ENCODE assay signal across 8 cellular contexts in the genomic region with DNA sequence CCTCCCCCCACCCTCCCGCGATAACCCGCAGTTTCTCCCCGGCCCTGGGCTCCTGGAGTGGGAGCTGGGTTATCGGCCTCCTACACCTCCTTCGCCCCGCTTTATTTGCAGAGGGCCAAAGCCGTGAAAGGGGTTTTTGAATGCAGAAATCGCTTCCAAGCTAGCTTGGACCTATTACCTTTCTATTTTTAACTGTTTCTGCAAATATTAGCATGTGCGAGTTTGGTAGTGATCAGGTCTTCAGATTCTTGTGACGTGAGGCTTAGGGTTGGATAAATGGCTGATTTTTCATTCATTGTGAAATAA. TPM values are rescaled to one million over a fixed set of nuclear protein-coding genes. Genes with fewer than 3 reads are reported as not detected.
DNase-seq lines count a peak whose midpoint lies in the region; ATAC-seq, FAIRE-seq and TF ChIP-seq lines count a peak whose summit lies in the region.

No MANE protein-coding gene starts in this region.

- ATAC-seq in lower lobe of right lung (no peak), upper lobe of right lung (no peak), GM21529 (IDR thresholded peaks at IDR 0.05; ENCODE audit: unreplicated experiment) (no peak), HG03457 (IDR thresholded peaks at IDR 0.05; ENCODE audit: unreplicated experiment) (no peak)

- DNase-seq in stimulated activated CD4-positive, alpha-beta T cell treated with anti-CD3 and anti-CD28 coated beads, Interleukin-15, amount 100 ng/mL, for 24 hours, result peak; percentile 53
- no peak for DNase-seq in stimulated activated CD4-positive, alpha-beta T cell treated with anti-CD3 and anti-CD28 coated beads, Interleukin-4, amount 100 ng/mL, for 1 hour
- no peak for DNase-seq in astrocyte (ENCODE audit: low read depth)
- DNase-seq in lower lobe of right lung, result no peak
- DNase-seq in upper lobe of right lung, result peak; percentile 76
- no peak for DNase-seq in SHP77 treated with DMSO at 0.1 percent for 48 hours (lab: John Stamatoyannopoulos, UW)

- no peaks in the 10 kb centered on the region for H3K36me3 ChIP-seq in astrocyte (ENCODE audit: insufficient read depth, low read length)
- no peaks in the 10 kb centered on the region for H3K36me3 ChIP-seq in lower lobe of right lung
- H3K36me3 ChIP-seq in upper lobe of right lung, result no peaks in the 10 kb centered on the region

- H2AFZ ChIP-seq in astrocyte (ENCODE audit: low read depth, low read length), result no peak overlapping the region

- H3K9me3 ChIP-seq in astrocyte (ENCODE audit: insufficient read depth, low read depth, low read length) (no peaks in the 10 kb centered on the region), lower lobe of right lung (no peaks in the 10 kb centered on the region), upper lobe of right lung (no peaks in the 10 kb centered on the region)

- H3K27ac Mint-ChIP-seq in astrocyte (ENCODE audit: unreplicated experiment), result peak overlapping the region; percentile 53

- peaks cover 8% of the 10 kb centered on the region for H3K4me1 Mint-ChIP-seq in astrocyte (ENCODE audit: low read depth, unreplicated experiment)

- no peaks in the 10 kb centered on the region for H3K36me3 Mint-ChIP-seq in astrocyte (ENCODE audit: low read depth, unreplicated experiment)

- H3K4me3 ChIP-seq in astrocyte (ENCODE audit: insufficient read depth, low read depth, low read length) (peak overlapping the region; percentile 91), lower lobe of right lung (peak overlapping the region; percentile 72), upper lobe of right lung (peak overlapping the region; percentile 70)

- peak overlapping the region; percentile 81 for H3K4me2 ChIP-seq in astrocyte (ENCODE audit: low read length)

- H3K79me2 ChIP-seq in astrocyte (ENCODE audit: insufficient read depth, low read length), result peaks cover 63% of the 10 kb centered on the region

- peaks cover 53% of the 10 kb centered on the region for H4K20me1 ChIP-seq in astrocyte (ENCODE audit: insufficient read depth, low read length)

- no peaks in the 10 kb centered on the region for H3K9me3 Mint-ChIP-seq in astrocyte (ENCODE audit: unreplicated experiment)

- peak overlapping the region; percentile 89 for H3K4me3 Mint-ChIP-seq in astrocyte (ENCODE audit: unreplicated experiment)

- H3K27ac ChIP-seq in astrocyte (ENCODE audit: low read depth, low read length) (peak overlapping the region; percentile 100), lower lobe of right lung (peak overlapping the region; percentile 99), upper lobe of right lung (peak overlapping the region; percentile 98)

- no peaks in the 10 kb centered on the region for H3K27me3 Mint-ChIP-seq in astrocyte (ENCODE audit: low read depth, unreplicated experiment)

- intact Hi-C loops in lower lobe of right lung (cut with DNase I) (no loop called here), upper lobe of right lung (cut with DNase I) (no loop called here)

- H3K4me1 ChIP-seq in astrocyte (ENCODE audit: insufficient read depth, low read length), result peaks cover 9% of the 10 kb centered on the region
- H3K4me1 ChIP-seq in lower lobe of right lung, result peaks cover 35% of the 10 kb centered on the region
- peaks cover 16% of the 10 kb centered on the region for H3K4me1 ChIP-seq in upper lobe of right lung

- no peaks in the 10 kb centered on the region for H3K27me3 ChIP-seq in astrocyte (ENCODE audit: insufficient read depth, low read length)
- no peaks in the 10 kb centered on the region for H3K27me3 ChIP-seq in lower lobe of right lung (ENCODE audit: low read depth)
- H3K27me3 ChIP-seq in upper lobe of right lung, result no peaks in the 10 kb centered on the region

- peak; percentile 93 for FAIRE-seq in astrocyte (lab: Jason Lieb, UNC)

- peak overlapping the region; percentile 100 for H3K9ac ChIP-seq in astrocyte (ENCODE audit: low read length)

- TF ChIP-seq CTCF in astrocyte (IDR thresholded peaks at IDR 0.05; ENCODE audit: insufficient read depth, low read depth, low read length), result no peak
- TF ChIP-seq CTCF in lower lobe of right lung (IDR thresholded peaks at IDR 0.05), result no peak
- TF ChIP-seq CTCF in upper lobe of right lung (IDR thresholded peaks at IDR 0.05), result no peak

RNA-seq across cellular contexts. Expression of a gene that starts 1.3 kb away (rescaled TPM):
- total RNA-seq in astrocyte (112 and 113 TPM in 2 replicates), lower lobe of right lung (75.6 TPM), upper lobe of right lung (71.5 TPM)

Comparison
In these comparisons a context has a peak if more than half of its experiments do, and no peak if none do; other contexts are left out.
1. DNase-seq: peak in stimulated activated CD4-positive, alpha-beta T cell treated with anti-CD3 and anti-CD28 coated beads, Interleukin-15, amount 100 ng/mL, for 24 hours (single experiment) and upper lobe of right lung (single experiment); none in stimulated activated CD4-positive, alpha-beta T cell treated with anti-CD3 and anti-CD28 coated beads, Interleukin-4, amount 100 ng/mL, for 1 hour (single experiment), astrocyte (single experiment), lower lobe of right lung (single experiment) and SHP77 treated with DMSO at 0.1 percent for 48 hours (single experiment).
2. Peak in every context shown above with its lines, with median percentiles within 50 percentile points of each other: H3K27ac ChIP-seq and H3K4me3 ChIP-seq.